In the genomic region with DNA sequence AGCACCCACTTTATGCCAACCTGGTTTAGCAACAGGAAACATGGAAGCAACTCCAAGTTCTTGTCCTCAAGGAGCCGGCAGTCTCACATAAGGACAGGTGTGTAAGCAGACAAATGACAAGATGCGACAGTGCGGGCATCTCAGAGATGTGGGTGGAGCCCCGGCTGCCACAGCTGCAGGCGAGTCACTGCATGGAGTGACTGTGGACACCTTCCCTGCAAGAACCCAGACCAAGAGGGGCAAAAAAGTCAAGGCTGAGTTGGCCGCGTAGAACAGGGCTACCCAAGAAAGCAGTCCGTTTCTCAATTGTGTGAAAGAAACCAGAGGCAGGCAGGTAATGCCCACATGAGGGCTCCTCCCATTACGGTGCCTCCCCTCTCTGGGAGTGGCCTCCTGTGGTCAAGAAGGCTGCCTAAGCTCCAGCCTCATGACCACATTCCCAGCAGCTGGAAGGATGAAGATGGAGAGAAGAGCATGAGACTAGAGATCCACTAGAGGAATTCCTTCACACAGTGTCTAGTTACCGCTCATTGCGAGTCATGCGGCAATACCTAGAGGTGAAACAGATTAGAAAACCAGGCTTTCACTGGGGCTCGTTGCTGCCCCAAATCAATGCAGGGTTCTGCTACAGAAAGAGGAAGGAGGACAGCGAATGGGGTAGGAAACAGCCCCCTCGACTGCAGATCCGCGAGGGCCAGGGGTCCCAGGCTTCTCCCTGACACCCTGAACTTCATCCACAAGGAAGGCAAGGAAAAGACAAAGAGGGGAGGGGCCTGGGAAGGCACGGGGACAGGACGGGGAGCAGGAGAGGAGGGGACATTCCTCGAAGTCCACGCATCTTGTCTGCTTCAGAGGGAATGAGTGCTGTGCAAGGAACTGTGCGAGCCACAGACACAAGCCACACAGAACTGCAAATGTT, we compare ENCODE assay signal across 2 cellular contexts.
TF ChIP-seq lines count a peak whose summit lies in the region.

No MANE protein-coding gene starts in this region.

TF ChIP-seq in HepG2, 621 proteins besides CTCF, POLR2A, EP300 and RAD21:
- no peak for TF ChIP-seq ZNF430 (CRISPR knock-in tag; IDR thresholded peaks at IDR 0.05)
- TF ChIP-seq ZBTB10 (CRISPR knock-in tag; IDR thresholded peaks at IDR 0.05; ENCODE audit: borderline replicate concordance) = no peak
- TF ChIP-seq ZNF549 (CRISPR knock-in tag; IDR thresholded peaks at IDR 0.05) = no peak
- no peak for TF ChIP-seq NCOA1 (CRISPR knock-in tag; IDR thresholded peaks at IDR 0.05)
- no peak for TF ChIP-seq MTF2 (CRISPR knock-in tag; IDR thresholded peaks at IDR 0.05; ENCODE audit: borderline replicate concordance)
- TF ChIP-seq ISX (CRISPR knock-in tag; conservative IDR thresholded peaks at IDR 0.05) = no peak
- TF ChIP-seq ZNF678 (CRISPR knock-in tag; IDR thresholded peaks at IDR 0.05) = no peak
- no peak for TF ChIP-seq SMC3 (IDR thresholded peaks at IDR 0.05; ENCODE audit: low read length)
- TF ChIP-seq ZNF101 (CRISPR knock-in tag; IDR thresholded peaks at IDR 0.05; ENCODE audit: borderline replicate concordance, low read depth) = no peak
- no peak for TF ChIP-seq HOXA9 (CRISPR knock-in tag; IDR thresholded peaks at IDR 0.05; ENCODE audit: borderline replicate concordance)
- TF ChIP-seq, protein P1, sequence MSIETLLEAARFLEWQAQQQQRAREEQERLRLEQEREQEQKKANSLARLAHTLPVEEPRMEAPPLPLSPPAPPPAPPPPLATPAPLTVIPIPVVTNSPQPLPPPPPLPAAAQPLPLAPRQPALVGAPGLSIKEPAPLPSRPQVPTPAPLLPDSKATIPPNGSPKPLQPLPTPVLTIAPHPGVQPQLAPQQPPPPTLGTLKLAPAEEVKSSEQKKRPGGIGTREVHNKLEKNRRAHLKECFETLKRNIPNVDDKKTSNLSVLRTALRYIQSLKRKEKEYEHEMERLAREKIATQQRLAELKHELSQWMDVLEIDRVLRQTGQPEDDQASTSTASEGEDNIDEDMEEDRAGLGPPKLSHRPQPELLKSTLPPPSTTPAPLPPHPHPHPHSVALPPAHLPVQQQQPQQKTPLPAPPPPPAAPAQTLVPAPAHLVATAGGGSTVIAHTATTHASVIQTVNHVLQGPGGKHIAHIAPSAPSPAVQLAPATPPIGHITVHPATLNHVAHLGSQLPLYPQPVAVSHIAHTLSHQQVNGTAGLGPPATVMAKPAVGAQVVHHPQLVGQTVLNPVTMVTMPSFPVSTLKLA (IDR thresholded peaks at IDR 0.05) = no peak
- no peak for TF ChIP-seq ZBTB2 (CRISPR knock-in tag; IDR thresholded peaks at IDR 0.05; ENCODE audit: low read depth)
- TF ChIP-seq, protein P2, sequence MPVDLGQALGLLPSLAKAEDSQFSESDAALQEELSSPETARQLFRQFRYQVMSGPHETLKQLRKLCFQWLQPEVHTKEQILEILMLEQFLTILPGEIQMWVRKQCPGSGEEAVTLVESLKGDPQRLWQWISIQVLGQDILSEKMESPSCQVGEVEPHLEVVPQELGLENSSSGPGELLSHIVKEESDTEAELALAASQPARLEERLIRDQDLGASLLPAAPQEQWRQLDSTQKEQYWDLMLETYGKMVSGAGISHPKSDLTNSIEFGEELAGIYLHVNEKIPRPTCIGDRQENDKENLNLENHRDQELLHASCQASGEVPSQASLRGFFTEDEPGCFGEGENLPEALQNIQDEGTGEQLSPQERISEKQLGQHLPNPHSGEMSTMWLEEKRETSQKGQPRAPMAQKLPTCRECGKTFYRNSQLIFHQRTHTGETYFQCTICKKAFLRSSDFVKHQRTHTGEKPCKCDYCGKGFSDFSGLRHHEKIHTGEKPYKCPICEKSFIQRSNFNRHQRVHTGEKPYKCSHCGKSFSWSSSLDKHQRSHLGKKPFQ (CRISPR knock-in tag; IDR thresholded peaks at IDR 0.05; ENCODE audit: insufficient replicate concordance) = no peak
- TF ChIP-seq ZNF652 (CRISPR knock-in tag; IDR thresholded peaks at IDR 0.05; ENCODE audit: borderline replicate concordance, low read depth) = no peak

TF ChIP-seq in IMR-90, 13 proteins besides CTCF, POLR2A, EP300 and RAD21:
- TF ChIP-seq NFE2L2 (IDR thresholded peaks at IDR 0.05; ENCODE audit: low read depth, low read length) = no peak
- TF ChIP-seq MXI1 (IDR thresholded peaks at IDR 0.05; ENCODE audit: borderline replicate concordance, low read depth, low read length) = no peak
- no peak for TF ChIP-seq CEBPB (IDR thresholded peaks at IDR 0.05; ENCODE audit: low read depth, low read length)
- no peak for TF ChIP-seq CHD1 (IDR thresholded peaks at IDR 0.05; ENCODE audit: low read depth, low read length)
- TF ChIP-seq USF2 (IDR thresholded peaks at IDR 0.05; ENCODE audit: low read depth, low read length) = no peak
- no peak for TF ChIP-seq MAZ (IDR thresholded peaks at IDR 0.05; ENCODE audit: borderline replicate concordance, low read depth, low read length)
